8 cellular contexts compared by ENCODE assay signal in the genomic region with DNA sequence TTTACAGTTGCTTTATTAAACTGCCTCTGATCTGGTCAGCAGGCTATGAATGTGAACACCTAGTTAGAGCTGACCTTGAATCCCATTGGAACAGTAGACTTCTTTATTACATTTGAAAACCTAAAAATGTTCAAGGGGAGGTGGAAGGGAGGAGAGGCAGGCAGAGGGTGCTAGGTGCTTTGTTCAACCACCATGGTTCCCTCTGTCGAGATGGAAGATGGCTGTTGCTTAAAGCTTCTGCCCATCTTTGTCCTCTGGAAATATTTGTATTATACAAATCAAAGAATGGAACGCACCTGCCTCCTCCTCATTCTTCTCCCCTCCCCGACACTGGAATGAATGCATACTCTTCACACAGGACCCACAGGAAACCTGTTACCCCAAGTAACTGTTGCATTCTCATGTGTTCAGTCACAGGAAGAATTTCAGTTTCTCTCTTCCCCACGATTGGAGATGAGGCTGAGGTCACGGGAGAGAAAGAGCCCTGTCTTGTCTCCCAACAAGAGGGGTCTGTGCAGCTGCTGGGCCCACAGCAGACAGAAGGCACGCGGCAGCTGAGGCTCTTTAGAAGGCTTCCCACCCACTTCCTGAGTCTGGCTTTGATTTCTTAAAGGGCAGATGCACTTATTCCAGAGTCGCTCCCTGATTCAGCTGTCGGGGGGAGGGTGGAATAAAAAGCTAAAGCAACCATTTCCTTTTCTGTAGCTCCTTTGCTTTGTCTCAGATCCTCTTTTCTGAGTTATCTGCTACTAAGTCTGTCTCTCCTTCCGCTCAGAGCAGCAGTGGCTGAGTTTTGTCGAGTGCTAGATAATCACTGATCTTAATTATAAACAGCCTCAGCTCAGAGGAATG.
A peak's percentile ranks its signal among the peaks of the same experiment; 100 is the strongest.
DNase-seq lines count a peak whose midpoint lies in the region; ATAC-seq and TF ChIP-seq lines count a peak whose summit lies in the region.

No MANE protein-coding gene starts in this region.

- in situ Hi-C loops in SK-MEL-5 (cut with HindIII; ENCODE audit: low pct_unique_long_range_greater_than_20kb, low sequenced_read_pairs): no loop called here

- DNase-seq in Right ventricle myocardium inferior (ENCODE audit: missing footprints): no peak
- DNase-seq in cardiac septum (ENCODE audit: low spot score): no peak
- DNase-seq in SK-MEL-5 (ENCODE audit: low read depth, low spot score): peak; percentile 97
- peak; percentile 1 for DNase-seq in astrocyte of the hippocampus (ENCODE audit: low read depth, low spot score)
- peak in 1 of 2 donors; percentile 45 for DNase-seq in left lung
- DNase-seq in stimulated activated CD8-positive, alpha-beta memory T cell treated with anti-CD3 and anti-CD28 coated beads, Interleukin-7, amount 100 ng/mL, for 4 hours (ENCODE audit: low read depth in 2 of 2): peak; percentile 20 to 36
- DNase-seq in NCI-H446 (lab: John Stamatoyannopoulos, UW): no peak

- ATAC-seq in Right ventricle myocardium inferior: peak; percentile 80
- peak; percentile 52 for ATAC-seq in HG03039 (IDR thresholded peaks at IDR 0.05; ENCODE audit: unreplicated experiment)
- ATAC-seq in left lung: peak; percentile 75

- intact Hi-C loops in Right ventricle myocardium inferior (cut with DNase I): loop anchor here (5.0 kb wide), 1 partner anchor 81 kb away; no protein-coding TSS in a partner anchor
- intact Hi-C loops in cardiac septum (cut with DNase I): no loop called here
- intact Hi-C loops in left lung (cut with DNase I): no loop called here

- no peaks in the 10 kb centered on the region for H3K27me3 ChIP-seq in left lung

- peak overlapping the region; percentile 40 to 60 for H3K27ac ChIP-seq in left lung

- peak overlapping the region; percentile 4 to 8 for H3K4me3 ChIP-seq in left lung

- H3K4me1 ChIP-seq in left lung: peaks cover 0 to 13% of the 10 kb centered on the region in 2 donors

- no peak for TF ChIP-seq CTCF in left lung (IDR thresholded peaks at IDR 0.05)

- no peaks in the 10 kb centered on the region for H3K9me3 ChIP-seq in left lung

- no peaks in the 10 kb centered on the region for H3K36me3 ChIP-seq in left lung

Comparison
In these comparisons a context has a peak if more than half of its experiments do, and no peak if none do; other contexts are left out.
1. DNase-seq: peak in SK-MEL-5 (single experiment), astrocyte of the hippocampus (single experiment) and stimulated activated CD8-positive, alpha-beta memory T cell treated with anti-CD3 and anti-CD28 coated beads, Interleukin-7, amount 100 ng/mL, for 4 hours (2 of 2); none in Right ventricle myocardium inferior (single experiment), cardiac septum (single experiment) and NCI-H446 (0 of 2).
2. Peak in every context shown above with its lines, with median percentiles within 50 percentile points of each other: ATAC-seq.